In genomic region chr16:56207421-56207820, GRCh38 we compare ENCODE assay signal across 33 cellular contexts. TPM values are rescaled to one million over a fixed set of nuclear protein-coding genes. Genes with fewer than 3 reads are reported as not detected.
"Had no signal": no experiment of that assay in that cellular context is flagged by ENCODE, and none has a peak within 500 bp of the region (broad histone marks: within the 10 kb centered on the region; RNA-seq: fewer than 3 reads in every experiment).

No MANE protein-coding gene starts in this region.

- H3K4me1 Mint-ChIP-seq: stimulated activated memory B cell treated with anti-CD40 and anti-IgM and Interleukin-4, amounts not matched to agents 10 μg/mL and 1 μg/mL and 100 μg/mL, for 72 hours had no signal

- H3K4me3 Mint-ChIP-seq: mesothelial cell of epicardium; naive thymus-derived CD4-positive, alpha-beta T cell; nephron; neural progenitor cell; stimulated activated memory B cell treated with anti-CD40 and anti-IgM and Interleukin-4, amounts not matched to agents 10 μg/mL and 1 μg/mL and 100 μg/mL, for 72 hours; type B pancreatic cell had no signal

- H2AFZ ChIP-seq: neural progenitor cell, parathyroid adenoma had no signal

- H3K27ac ChIP-seq: coronary artery, esophagus squamous epithelium, heart right ventricle, left lung, neural progenitor cell, parathyroid adenoma, skin epidermis, spleen, testis, tibial artery had no signal

- H3K4me2 ChIP-seq: neural progenitor cell had no signal

- ATAC-seq: heart right ventricle; left cardiac atrium; left lung; mucosa of descending colon; naive thymus-derived CD4-positive, alpha-beta T cell; right cardiac atrium; stimulated activated memory B cell treated with anti-CD40 and anti-IgM and Interleukin-4, amounts not matched to agents 10 μg/mL and 1 μg/mL and 100 μg/mL, for 72 hours; stimulated activated naive CD8-positive, alpha-beta T cell treated with anti-CD3 and anti-CD28 coated beads, Interleukin-15, Interleukin-2, amounts not matched to agents 100 U/mL and 50 U/mL, for 24 hours had no signal

- DNase-seq: dermis blood vessel endothelial cell; effector memory CD4-positive, alpha-beta T cell; erythroblast; esophagus squamous epithelium; foreskin melanocyte; glutamatergic neuron; heart right ventricle; hippocampal formation; left cardiac atrium; left lung; mesenchymal stem cell; mucosa of descending colon; naive thymus-derived CD4-positive, alpha-beta T cell; right cardiac atrium; spleen; stimulated activated CD4-positive, alpha-beta T cell treated with anti-CD3 and anti-CD28 coated beads, Interleukin-4, amount 100 ng/mL, for 4 hours; stimulated activated naive CD8-positive, alpha-beta T cell treated with anti-CD3 and anti-CD28 coated beads, Interleukin-15, Interleukin-2, amounts not matched to agents 100 U/mL and 50 U/mL, for 24 hours; substantia nigra; testis; tibial artery had no signal

- H3K27ac Mint-ChIP-seq: mesothelial cell of epicardium; naive thymus-derived CD4-positive, alpha-beta T cell; nephron; neural progenitor cell; progenitor cell of endocrine pancreas; stimulated activated memory B cell treated with anti-CD40 and anti-IgM and Interleukin-4, amounts not matched to agents 10 μg/mL and 1 μg/mL and 100 μg/mL, for 72 hours; type B pancreatic cell had no signal

- H3K36me3 Mint-ChIP-seq: mesothelial cell of epicardium; naive thymus-derived CD4-positive, alpha-beta T cell; stimulated activated memory B cell treated with anti-CD40 and anti-IgM and Interleukin-4, amounts not matched to agents 10 μg/mL and 1 μg/mL and 100 μg/mL, for 72 hours; type B pancreatic cell had no signal

- H3K9me3 Mint-ChIP-seq: neural progenitor cell, type B pancreatic cell had no signal

- H3K9me3 ChIP-seq: esophagus squamous epithelium, left lung, mucosa of descending colon, spleen, testis, tibial artery had no signal

- FAIRE-seq: endometrium, islet of Langerhans had no signal

- H3K27me3 ChIP-seq: esophagus squamous epithelium, heart right ventricle, left lung, neural progenitor cell, spleen, testis, tibial artery had no signal

- H3K36me3 ChIP-seq: esophagus squamous epithelium, heart right ventricle, left lung, neural progenitor cell, spleen, tibial artery had no signal

- H3K4me3 ChIP-seq: coronary artery, esophagus squamous epithelium, heart right ventricle, left lung, mucosa of descending colon, neural progenitor cell, skin epidermis, spleen, testis, tibial artery had no signal

- H3K9ac ChIP-seq: neural progenitor cell, parathyroid adenoma had no signal

- H3K4me1 ChIP-seq: left lung, neural progenitor cell, parathyroid adenoma had no signal

RNA-seq across cellular contexts. Expression of gene GNAO1, which starts 16.1 kb away (rescaled TPM):
- total RNA-seq: dermis blood vessel endothelial cell, lung microvascular endothelial cell, osteoblast had no signal
